In the genomic region with DNA sequence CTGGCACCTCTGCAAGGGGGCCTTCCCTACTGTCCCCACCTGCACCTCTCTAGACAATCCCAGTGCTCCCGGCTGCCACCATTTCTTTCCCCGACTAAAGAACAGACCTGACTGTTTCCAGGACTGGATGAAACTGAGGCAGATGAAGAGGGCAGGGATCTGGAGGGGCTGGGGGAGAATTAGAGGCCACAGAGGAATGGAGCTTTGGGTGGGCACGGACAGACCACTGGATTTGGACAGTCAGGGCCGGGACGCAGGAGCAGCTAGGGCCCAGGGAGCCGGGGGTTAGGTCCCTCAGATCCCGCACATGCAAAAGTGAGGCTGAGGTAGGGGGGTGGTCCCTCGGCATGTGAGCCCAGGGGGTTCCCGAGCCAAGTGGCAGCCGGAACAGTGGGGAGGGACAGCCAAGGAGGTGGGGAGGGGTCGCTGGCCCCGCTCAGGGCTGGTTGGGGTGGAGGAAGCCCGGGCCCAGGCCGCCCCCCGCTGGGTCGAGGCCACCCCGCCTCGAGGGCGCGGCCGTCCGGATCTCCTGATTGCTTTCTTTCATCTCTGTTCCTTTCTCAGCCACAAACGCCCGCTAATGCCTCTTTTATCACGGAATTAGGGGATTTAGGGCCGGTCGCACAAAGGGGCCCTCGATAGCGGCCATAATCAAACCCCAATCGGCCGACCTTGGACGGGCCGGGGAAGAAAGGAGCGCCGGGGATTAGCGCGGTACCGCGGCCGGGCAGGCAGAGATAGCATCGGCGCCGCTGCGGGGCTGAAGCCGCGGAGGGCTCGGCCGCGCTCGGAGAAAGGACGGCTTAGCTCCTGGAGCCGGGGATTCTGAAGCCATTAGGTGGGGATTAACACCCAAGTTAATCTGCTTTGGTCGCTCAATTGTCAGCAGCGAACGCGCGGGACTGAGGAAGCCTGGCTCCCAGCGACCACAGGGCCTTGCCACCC, we compare ENCODE assay signal across 10 cellular contexts. TPM values are rescaled to one million over a fixed set of nuclear protein-coding genes. Genes with fewer than 3 reads are reported as not detected.
DNase-seq lines count a peak whose midpoint lies in the region; ATAC-seq lines count a peak whose summit lies in the region.
"Had no signal": no experiment of that assay in that cellular context is flagged by ENCODE, and none has a peak within 500 bp of the region (broad histone marks: within the 10 kb centered on the region; RNA-seq: fewer than 3 reads in every experiment).

No MANE protein-coding gene starts in this region.

- H3K27me3 Mint-ChIP-seq in activated CD4-positive, alpha-beta T cell treated with anti-CD3 and anti-CD28 coated beads, Interleukin-2, amount 10 ng/mL, durations not matched to agents 7 days and 5 days, result peaks cover 44% of the 10 kb centered on the region
- peaks cover 35% of the 10 kb centered on the region for H3K27me3 Mint-ChIP-seq in activated T-cell treated with anti-CD3 and anti-CD28 coated beads, Interleukin-2, amount 50 U/mL, for 72 hours (ENCODE audit: low read depth)
- H3K27me3 Mint-ChIP-seq in stimulated activated naive CD8-positive, alpha-beta T cell treated with anti-CD3 and anti-CD28 coated beads, Interleukin-15, amount 100 ng/mL, for 72 hours, result peaks cover 56% of the 10 kb centered on the region

- peaks cover 25% of the 10 kb centered on the region for H3K79me2 ChIP-seq in Karpas-422 (ENCODE audit: low read length)

- no peak for DNase-seq in activated CD4-positive, alpha-beta T cell treated with anti-CD3 and anti-CD28 coated beads, Interleukin-2, amount 10 ng/mL, durations not matched to agents 7 days and 5 days
- DNase-seq in activated CD4-positive, alpha-beta T cell treated with anti-CD3 and anti-CD28 coated beads, Interleukin-2, amount 50 U/mL, for 4 hours, result no peak
- DNase-seq in activated T-cell treated with anti-CD3 and anti-CD28 coated beads, Interleukin-2, amount 50 U/mL, for 72 hours, result no peak
- DNase-seq in stimulated activated naive CD8-positive, alpha-beta T cell treated with anti-CD3 and anti-CD28 coated beads, Interleukin-15, amount 100 ng/mL, for 72 hours, result no peak
- DNase-seq in Karpas-422, result no peak

- H3K27me3 ChIP-seq in iPS-18a (ENCODE audit: control insufficient read depth, insufficient read depth, low read length) (peaks cover 54% of the 10 kb centered on the region), Karpas-422 (ENCODE audit: low read length) (no peaks in the 10 kb centered on the region)

- H3K4me3 Mint-ChIP-seq in activated CD4-positive, alpha-beta T cell treated with anti-CD3 and anti-CD28 coated beads, Interleukin-2, amount 10 ng/mL, durations not matched to agents 7 days and 5 days, result peak overlapping the region; percentile 56
- H3K4me3 Mint-ChIP-seq in activated T-cell treated with anti-CD3 and anti-CD28 coated beads, Interleukin-2, amount 50 U/mL, for 72 hours, result peak overlapping the region; percentile 81 to 99
- peak overlapping the region; percentile 67 to 80 for H3K4me3 Mint-ChIP-seq in stimulated activated naive CD8-positive, alpha-beta T cell treated with anti-CD3 and anti-CD28 coated beads, Interleukin-15, amount 100 ng/mL, for 72 hours

- CTCF ChIA-PET in activated CD4-positive, alpha-beta T cell treated with anti-CD3 and anti-CD28 coated beads, Interleukin-2, amount 10 ng/mL, durations not matched to agents 7 days and 5 days (lab: Charles Lee), result interaction anchor here (2.1 kb wide), 1 partner anchor 24 kb away, joined by 8 read pairs; a partner anchor contains a TSS

- H3K9me3 Mint-ChIP-seq in activated CD4-positive, alpha-beta T cell treated with anti-CD3 and anti-CD28 coated beads, Interleukin-2, amount 10 ng/mL, durations not matched to agents 7 days and 5 days, result no peaks in the 10 kb centered on the region
- no peaks in the 10 kb centered on the region for H3K9me3 Mint-ChIP-seq in activated T-cell treated with anti-CD3 and anti-CD28 coated beads, Interleukin-2, amount 50 U/mL, for 72 hours
- H3K9me3 Mint-ChIP-seq in stimulated activated naive CD8-positive, alpha-beta T cell treated with anti-CD3 and anti-CD28 coated beads, Interleukin-15, amount 100 ng/mL, for 72 hours, result no peaks in the 10 kb centered on the region

- no peak overlapping the region for H3K9ac ChIP-seq in iPS-18a (ENCODE audit: low read length)
- no peak overlapping the region for H3K9ac ChIP-seq in Karpas-422 (ENCODE audit: low read length)
- H3K9ac ChIP-seq: BLaER1 had no signal

- POLR2A ChIA-PET in activated CD4-positive, alpha-beta T cell treated with anti-CD3 and anti-CD28 coated beads, Interleukin-2, amount 10 ng/mL, durations not matched to agents 7 days and 5 days (lab: Charles Lee), result no interaction called here

- H4K20me1 ChIP-seq in Karpas-422 (ENCODE audit: insufficient read depth, low read depth, low read length), result peaks cover 5% of the 10 kb centered on the region; the same call in 1 of the 2 replicates

- H3K4me2 ChIP-seq in Karpas-422 (ENCODE audit: low read depth, low read length, poor library complexity, severe bottlenecking), result no peak overlapping the region

- H3K4me1 ChIP-seq in iPS-18a (ENCODE audit: control insufficient read depth, low read depth, low read length) (peaks cover 6% of the 10 kb centered on the region), Karpas-422 (ENCODE audit: low read length) (peaks cover 26% of the 10 kb centered on the region)

- H3K4me1 Mint-ChIP-seq in activated CD4-positive, alpha-beta T cell treated with anti-CD3 and anti-CD28 coated beads, Interleukin-2, amount 10 ng/mL, durations not matched to agents 7 days and 5 days, result peaks cover 41% of the 10 kb centered on the region
- H3K4me1 Mint-ChIP-seq in activated T-cell treated with anti-CD3 and anti-CD28 coated beads, Interleukin-2, amount 50 U/mL, for 72 hours (ENCODE audit: low read depth), result peaks cover 35% of the 10 kb centered on the region
- peaks cover 45% of the 10 kb centered on the region for H3K4me1 Mint-ChIP-seq in stimulated activated naive CD8-positive, alpha-beta T cell treated with anti-CD3 and anti-CD28 coated beads, Interleukin-15, amount 100 ng/mL, for 72 hours

- no peak for ATAC-seq in activated T-cell treated with anti-CD3 and anti-CD28 coated beads, Interleukin-2, amount 50 U/mL, for 72 hours (replicated peaks in 1 of 2)
- ATAC-seq in stimulated activated naive CD8-positive, alpha-beta T cell treated with anti-CD3 and anti-CD28 coated beads, Interleukin-15, amount 100 ng/mL, for 72 hours, result no peak
- ATAC-seq in GM21529 (IDR thresholded peaks at IDR 0.05; ENCODE audit: unreplicated experiment) (no peak), GM19463 (IDR thresholded peaks at IDR 0.05; ENCODE audit: unreplicated experiment) (no peak)
- ATAC-seq: left lobe of liver had no signal

- H2AFZ ChIP-seq in Karpas-422 (ENCODE audit: low read length), result no peak overlapping the region

- H3K9me2 ChIP-seq in Karpas-422 (replicated peaks; ENCODE audit: insufficient read depth, low read length), result no peaks in the 10 kb centered on the region

- peak overlapping the region; percentile 42 for H3K4me3 ChIP-seq in iPS-18a (ENCODE audit: low read length)
- H3K4me3 ChIP-seq in Karpas-422 (ENCODE audit: low read length), result no peak overlapping the region

- no peak overlapping the region for H3K27ac ChIP-seq in iPS-18a (ENCODE audit: low read length)
- no peak overlapping the region for H3K27ac ChIP-seq in Karpas-422 (ENCODE audit: low read length)
- H3K27ac ChIP-seq: BLaER1 had no signal

- H3K27ac Mint-ChIP-seq in activated CD4-positive, alpha-beta T cell treated with anti-CD3 and anti-CD28 coated beads, Interleukin-2, amount 10 ng/mL, durations not matched to agents 7 days and 5 days, result no peak overlapping the region
- H3K27ac Mint-ChIP-seq in activated T-cell treated with anti-CD3 and anti-CD28 coated beads, Interleukin-2, amount 50 U/mL, for 72 hours, result no peak overlapping the region
- no peak overlapping the region for H3K27ac Mint-ChIP-seq in stimulated activated naive CD8-positive, alpha-beta T cell treated with anti-CD3 and anti-CD28 coated beads, Interleukin-15, amount 100 ng/mL, for 72 hours

- no peaks in the 10 kb centered on the region for H3K9me3 ChIP-seq in iPS-18a (ENCODE audit: control insufficient read depth, low read depth, low read length)
- H3K9me3 ChIP-seq in Karpas-422 (ENCODE audit: low read length), result peaks cover 4% of the 10 kb centered on the region

- H3K36me3 Mint-ChIP-seq in activated CD4-positive, alpha-beta T cell treated with anti-CD3 and anti-CD28 coated beads, Interleukin-2, amount 10 ng/mL, durations not matched to agents 7 days and 5 days (ENCODE audit: low read depth), result peaks cover 3% of the 10 kb centered on the region
- H3K36me3 Mint-ChIP-seq in activated T-cell treated with anti-CD3 and anti-CD28 coated beads, Interleukin-2, amount 50 U/mL, for 72 hours (ENCODE audit: insufficient read depth in 2 of 2), result peaks cover 0 to 2% of the 10 kb centered on the region in 2 donors

- peaks cover 6% of the 10 kb centered on the region for H3K36me3 ChIP-seq in iPS-18a (ENCODE audit: control insufficient read depth, low read depth, low read length)
- H3K36me3 ChIP-seq in Karpas-422 (ENCODE audit: insufficient read depth, low read length), result no peaks in the 10 kb centered on the region
- H3K36me3 ChIP-seq: BLaER1 had no signal

RNA-seq across cellular contexts. Expression of a gene that starts 9.3 kb away (rescaled TPM):
- 10 to 100 TPM; 40.4 to 49.2 TPM for total RNA-seq in activated CD4-positive, alpha-beta T cell treated with anti-CD3 and anti-CD28 coated beads, Interleukin-2, amount 10 ng/mL, durations not matched to agents 7 days and 5 days
- total RNA-seq in activated T-cell treated with anti-CD3 and anti-CD28 coated beads, Interleukin-2, amount 50 U/mL, for 72 hours, result 10 to 100 TPM; 34.3 TPM
- total RNA-seq in Karpas-422 (2014; rRNA removed; shearing (Covaris generic); ENCODE audit: low replicate concordance), result 163 and 270 TPM in 2 replicates

RNA-seq across cellular contexts. Expression of a gene that starts 19.2 kb away (rescaled TPM):
- total RNA-seq in activated CD4-positive, alpha-beta T cell treated with anti-CD3 and anti-CD28 coated beads, Interleukin-2, amount 10 ng/mL, durations not matched to agents 7 days and 5 days, result not detected
- total RNA-seq in activated T-cell treated with anti-CD3 and anti-CD28 coated beads, Interleukin-2, amount 50 U/mL, for 72 hours, result not detected
- not detected in 2 replicates for total RNA-seq in Karpas-422 (2014; rRNA removed; shearing (Covaris generic); ENCODE audit: low replicate concordance)
- total RNA-seq: left lobe of liver had no signal

RNA-seq across cellular contexts. Expression of a gene that starts 24.8 kb away (rescaled TPM):
- 10 to 100 TPM; 17.9 to 18.5 TPM for total RNA-seq in activated CD4-positive, alpha-beta T cell treated with anti-CD3 and anti-CD28 coated beads, Interleukin-2, amount 10 ng/mL, durations not matched to agents 7 days and 5 days
- total RNA-seq in activated T-cell treated with anti-CD3 and anti-CD28 coated beads, Interleukin-2, amount 50 U/mL, for 72 hours, result 10 to 100 TPM; 16.0 to 19.7 TPM
- 3.5 and 7.8 TPM in 2 replicates for total RNA-seq in Karpas-422 (2014; rRNA removed; shearing (Covaris generic); ENCODE audit: low replicate concordance)

RNA-seq across cellular contexts. Expression of a gene that starts 38.2 kb away (rescaled TPM):
- total RNA-seq in activated CD4-positive, alpha-beta T cell treated with anti-CD3 and anti-CD28 coated beads, Interleukin-2, amount 10 ng/mL, durations not matched to agents 7 days and 5 days, result not detected
- not detected for total RNA-seq in activated T-cell treated with anti-CD3 and anti-CD28 coated beads, Interleukin-2, amount 50 U/mL, for 72 hours
- not detected in 2 replicates for total RNA-seq in Karpas-422 (2014; rRNA removed; shearing (Covaris generic); ENCODE audit: low replicate concordance)
- total RNA-seq: left lobe of liver had no signal

RNA-seq across cellular contexts. Expression of a gene that starts 47.1 kb away (rescaled TPM):
- 10 to 100 TPM; 38.7 to 39.0 TPM for total RNA-seq in activated CD4-positive, alpha-beta T cell treated with anti-CD3 and anti-CD28 coated beads, Interleukin-2, amount 10 ng/mL, durations not matched to agents 7 days and 5 days
- total RNA-seq in activated T-cell treated with anti-CD3 and anti-CD28 coated beads, Interleukin-2, amount 50 U/mL, for 72 hours, result 10 to 100 TPM; 24.4 to 28.5 TPM
- 18.6 and 31.1 TPM in 2 replicates for total RNA-seq in Karpas-422 (2014; rRNA removed; shearing (Covaris generic); ENCODE audit: low replicate concordance)
